ENCODE assay signal across 8 cellular contexts in genomic region chr1:202553078-202553477, GRCh38.
A peak's percentile ranks its signal among the peaks of the same experiment; 100 is the strongest.
DNase-seq lines count a peak whose midpoint lies in the region; ATAC-seq and TF ChIP-seq lines count a peak whose summit lies in the region.
"Not testable (repeated sequence)": the region's sequence is repeated elsewhere in the genome, so short reads cannot be mapped to it uniquely, and the experiment has no call there.

No MANE protein-coding gene starts in this region.

- 55 to 60% methylated on average over 1 of the region's 1 CpG for WGBS in testis, 2 donors

- H3K79me2 ChIP-seq in Karpas-422 (ENCODE audit: low read length), result not testable (repeated sequence)

- H3K9ac ChIP-seq in Karpas-422 (ENCODE audit: low read length), result not testable (repeated sequence)

- TF ChIP-seq CTCF in 22Rv1 (IDR thresholded peaks at IDR 0.05); activated B cell treated with CpG ODN at 0.5 μM for 24 hours (IDR thresholded peaks at IDR 0.05); coronary artery (IDR thresholded peaks at IDR 0.05); right atrium auricular region (IDR thresholded peaks at IDR 0.05); nephron (IDR thresholded peaks at IDR 0.05; ENCODE audit: unreplicated experiment in 3 of 3); gastrocnemius medialis (IDR thresholded peaks at IDR 0.05 in 4 of 5, conservative IDR thresholded peaks at IDR 0.05 in 1 of 5); testis (IDR thresholded peaks at IDR 0.05): not testable (repeated sequence)

- intact Hi-C loops in activated B cell treated with CpG ODN at 0.5 μM for 24 hours (cut with micrococcal nuclease); gastrocnemius medialis (cut with DNase I; ENCODE audit: low total_unique reads); testis (cut with DNase I; ENCODE audit: low total_unique reads): not testable (repeated sequence)

- not testable (repeated sequence) for H3K36me3 Mint-ChIP-seq in activated B cell treated with CpG ODN at 0.5 μM for 24 hours (ENCODE audit: low read depth); nephron (ENCODE audit: low read depth)

- H3K4me1 Mint-ChIP-seq in activated B cell treated with CpG ODN at 0.5 μM for 24 hours (peaks cover 20% of the 10 kb centered on the region), nephron (peaks cover 47% of the 10 kb centered on the region)

- in situ Hi-C loops in gastrocnemius medialis (cut with MboI; ENCODE audit: low sequenced_read_pairs in 4 of 4), result not testable (repeated sequence)

- H4K20me1 ChIP-seq in Karpas-422 (ENCODE audit: insufficient read depth, low read depth, low read length), result not testable (repeated sequence)

- H3K9me2 ChIP-seq in Karpas-422 (replicated peaks; ENCODE audit: insufficient read depth, low read length), result not testable (repeated sequence)

- not testable (repeated sequence) for H3K36me3 ChIP-seq in Karpas-422 (ENCODE audit: insufficient read depth, low read length); right atrium auricular region; gastrocnemius medialis; testis (ENCODE audit: low read depth, missing control alignments)

- H3K9me3 Mint-ChIP-seq in activated B cell treated with CpG ODN at 0.5 μM for 24 hours, nephron: not testable (repeated sequence)

- H3K27ac Mint-ChIP-seq in activated B cell treated with CpG ODN at 0.5 μM for 24 hours (peak overlapping the region; percentile 54), nephron (peak overlapping the region; percentile 62 to 86 (median 64))

- not testable (repeated sequence) for H3K27me3 ChIP-seq in Karpas-422 (ENCODE audit: low read length); right atrium auricular region; gastrocnemius medialis; testis

- POLR2A ChIA-PET in activated B cell treated with CpG ODN at 0.5 μM for 24 hours (lab: Charles Lee), result interaction anchor here (0.9 kb wide), 1 partner anchor 13 kb away, joined by 4 read pairs; no protein-coding TSS in a partner anchor

- TF ChIP-seq POLR2A in gastrocnemius medialis (IDR thresholded peaks at IDR 0.05); testis (IDR thresholded peaks at IDR 0.05): not testable (repeated sequence)

- 0 out of 2 replicates have a peak overlapping the region, but pooled peaks have one; percentile 42 for H3K27ac ChIP-seq in 22Rv1
- H3K27ac ChIP-seq in Karpas-422 (ENCODE audit: low read length), result peak overlapping the region; percentile 48; the same call in 1 of the 2 replicates
- H3K27ac ChIP-seq in coronary artery, result peak overlapping the region; percentile 58 to 79
- peak overlapping the region; percentile 29 to 67 for H3K27ac ChIP-seq in right atrium auricular region
- peak overlapping the region; percentile 5 to 42 (median 21) for H3K27ac ChIP-seq in gastrocnemius medialis
- H3K27ac ChIP-seq in testis, result peak overlapping the region; percentile 72 to 80

- DNase-seq in Karpas-422; activated B cell treated with CpG ODN at 0.5 μM for 24 hours; coronary artery (ENCODE audit: low spot score); right atrium auricular region (ENCODE audit: low spot score); gastrocnemius medialis; testis: not testable (repeated sequence)

- ATAC-seq in activated B cell treated with CpG ODN at 0.5 μM for 24 hours (ENCODE audit: low read depth), result peak; percentile 19
- not testable (repeated sequence) for ATAC-seq in gastrocnemius medialis

- H3K27me3 Mint-ChIP-seq in activated B cell treated with CpG ODN at 0.5 μM for 24 hours; nephron (ENCODE audit: low read depth): not testable (repeated sequence)

- H3K9me3 ChIP-seq in Karpas-422 (ENCODE audit: low read length); right atrium auricular region; gastrocnemius medialis; testis: not testable (repeated sequence)

- not testable (repeated sequence) for H3K4me3 Mint-ChIP-seq in activated B cell treated with CpG ODN at 0.5 μM for 24 hours, nephron

- H2AFZ ChIP-seq in Karpas-422 (ENCODE audit: low read length), result not testable (repeated sequence)

- CTCF ChIA-PET in activated B cell treated with CpG ODN at 0.5 μM for 24 hours (lab: Charles Lee), result not testable (repeated sequence)

- H3K4me1 ChIP-seq in Karpas-422 (ENCODE audit: low read length), result peaks cover 17% of the 10 kb centered on the region
- H3K4me1 ChIP-seq in right atrium auricular region, result peaks cover 0 to 68% of the 10 kb centered on the region in 2 donors
- peaks cover 13 to 48% of the 10 kb centered on the region in 2 donors for H3K4me1 ChIP-seq in gastrocnemius medialis
- H3K4me1 ChIP-seq in testis, result peaks cover 37% of the 10 kb centered on the region

- peak overlapping the region; percentile 54 for H3K4me2 ChIP-seq in Karpas-422 (ENCODE audit: low read depth, low read length, poor library complexity, severe bottlenecking)

- H3K4me3 ChIP-seq in Karpas-422 (ENCODE audit: low read length), result peak overlapping the region; percentile 5; the same call in 1 of the 2 replicates
- H3K4me3 ChIP-seq in coronary artery, result peak overlapping the region; percentile 26
- H3K4me3 ChIP-seq in right atrium auricular region, gastrocnemius medialis, testis: not testable (repeated sequence)

Comparison
In these comparisons a context has a peak if more than half of its experiments do, and no peak if none do; other contexts are left out.
1. H3K27ac ChIP-seq: peak in every context shown above with its lines; median percentile 76 in testis; 68 in coronary artery; 48 in Karpas-422; 48 in right atrium auricular region; 42 in 22Rv1; 21 in gastrocnemius medialis.